ENCODE assay signal across 9 cellular contexts in the genomic region with DNA sequence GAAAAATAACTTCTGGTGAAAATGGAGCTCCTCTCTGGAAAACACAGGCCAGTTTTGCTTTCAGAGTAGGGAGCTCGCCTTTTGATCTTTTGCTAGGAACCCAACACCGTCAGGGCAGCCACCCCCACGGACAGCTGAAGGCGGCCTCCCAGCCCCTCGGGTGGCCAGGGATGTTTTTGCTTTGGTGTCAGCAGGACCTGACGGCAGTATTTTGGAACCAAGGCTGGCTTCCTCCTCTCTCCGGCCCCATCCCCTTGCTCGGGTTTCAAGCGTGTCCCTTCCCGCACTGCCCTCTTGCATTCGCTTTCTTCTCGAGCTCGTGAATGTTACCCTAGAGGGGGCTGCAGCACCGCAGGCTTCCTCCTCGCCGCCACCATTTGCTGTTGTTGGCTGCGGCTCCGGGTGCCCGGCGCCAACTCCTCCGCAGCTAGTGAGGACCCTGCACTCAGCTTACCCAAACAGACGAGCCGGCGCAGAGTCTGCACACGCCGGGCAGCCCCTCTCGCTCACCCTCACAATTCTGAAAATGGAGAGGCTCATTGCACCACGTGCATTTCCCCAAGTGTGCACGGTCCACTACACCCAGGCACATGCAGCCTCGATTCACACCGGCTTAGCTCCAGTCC. TPM values are rescaled to one million over a fixed set of nuclear protein-coding genes. Genes with fewer than 3 reads are reported as not detected.
A peak's percentile ranks its signal among the peaks of the same experiment; 100 is the strongest.
DNase-seq lines count a peak whose midpoint lies in the region; ATAC-seq and TF ChIP-seq lines count a peak whose summit lies in the region.
"Had no signal": no experiment of that assay in that cellular context is flagged by ENCODE, and none has a peak within 500 bp of the region (broad histone marks: within the 10 kb centered on the region; RNA-seq: fewer than 3 reads in every experiment).

No MANE protein-coding gene starts in this region.

- H3K4me3 Mint-ChIP-seq in T-helper 2 cell treated with Interferon-gamma antibody and Interleukin-4, amounts not matched to agents 5 μg/mL and 100 μg/mL, for 36 hours: no peak overlapping the region
- H3K4me3 Mint-ChIP-seq: activated naive CD4-positive, alpha-beta T cell treated with anti-CD3 and anti-CD28 coated beads, Interleukin-2, amount 50 U/mL, for 24 hours had no signal

- DNase-seq in DMS53 treated with DMSO at 0.1 percent for 48 hours (lab: John Stamatoyannopoulos, UW; ENCODE audit: unreplicated experiment) (peak; percentile 15), amniotic epithelial cell (ENCODE audit: low read depth) (peak; percentile 22), left ventricle myocardium inferior (peak; percentile 38), posterior cingulate gyrus (peak; percentile 32 to 92 (median 55))
- DNase-seq in NK-92 treated with Interleukin-12 subunit alpha and Interleukin-12 subunit beta, amount 100 ng/mL, for 24 hours (lab: John Stamatoyannopoulos, UW): no peak
- DNase-seq in T-helper 2 cell treated with Interferon-gamma antibody and Interleukin-4, amounts not matched to agents 5 μg/mL and 100 μg/mL, for 36 hours (ENCODE audit: low spot score): no peak
- no peak for DNase-seq in central memory CD4-positive, alpha-beta T cell

- no peaks in the 10 kb centered on the region for H3K36me3 Mint-ChIP-seq in T-helper 2 cell treated with Interferon-gamma antibody and Interleukin-4, amounts not matched to agents 5 μg/mL and 100 μg/mL, for 36 hours (ENCODE audit: low read depth)
- H3K36me3 Mint-ChIP-seq: activated naive CD4-positive, alpha-beta T cell treated with anti-CD3 and anti-CD28 coated beads, Interleukin-2, amount 50 U/mL, for 24 hours had no signal

- TF ChIP-seq CTCF in left ventricle myocardium inferior (IDR thresholded peaks at IDR 0.05; ENCODE audit: borderline replicate concordance): peak; percentile 47

- H3K4me1 Mint-ChIP-seq in T-helper 2 cell treated with Interferon-gamma antibody and Interleukin-4, amounts not matched to agents 5 μg/mL and 100 μg/mL, for 36 hours (ENCODE audit: low read depth): peaks cover 1% of the 10 kb centered on the region

- H3K27ac Mint-ChIP-seq in T-helper 2 cell treated with Interferon-gamma antibody and Interleukin-4, amounts not matched to agents 5 μg/mL and 100 μg/mL, for 36 hours: no peak overlapping the region
- H3K27ac Mint-ChIP-seq: activated naive CD4-positive, alpha-beta T cell treated with anti-CD3 and anti-CD28 coated beads, Interleukin-2, amount 50 U/mL, for 24 hours had no signal

- H3K27ac ChIP-seq in left ventricle myocardium inferior (replicated peaks): peak overlapping the region; percentile 81

- H3K4me3 ChIP-seq in left ventricle myocardium inferior: peak overlapping the region; percentile 64

- no peaks in the 10 kb centered on the region for H3K27me3 ChIP-seq in left ventricle myocardium inferior (ENCODE audit: low read depth)

- no peak for ATAC-seq in HG03139 (IDR thresholded peaks at IDR 0.05; ENCODE audit: unreplicated experiment)

- intact Hi-C loops in left ventricle myocardium inferior (cut with micrococcal nuclease) (no loop called here), posterior cingulate gyrus (cut with DNase I) (no loop called here)

- no peaks in the 10 kb centered on the region for H3K9me3 Mint-ChIP-seq in T-helper 2 cell treated with Interferon-gamma antibody and Interleukin-4, amounts not matched to agents 5 μg/mL and 100 μg/mL, for 36 hours
- H3K9me3 Mint-ChIP-seq: activated naive CD4-positive, alpha-beta T cell treated with anti-CD3 and anti-CD28 coated beads, Interleukin-2, amount 50 U/mL, for 24 hours had no signal

- H3K4me1 ChIP-seq in left ventricle myocardium inferior: peaks cover 30% of the 10 kb centered on the region

- H3K9me3 ChIP-seq in left ventricle myocardium inferior (replicated peaks): no peaks in the 10 kb centered on the region

- H3K27me3 Mint-ChIP-seq in T-helper 2 cell treated with Interferon-gamma antibody and Interleukin-4, amounts not matched to agents 5 μg/mL and 100 μg/mL, for 36 hours (ENCODE audit: low read depth): peaks cover 17% of the 10 kb centered on the region

- no peaks in the 10 kb centered on the region for H3K36me3 ChIP-seq in left ventricle myocardium inferior

RNA-seq across cellular contexts. Expression of a gene that starts 35.5 kb away (rescaled TPM):
- total RNA-seq in left ventricle myocardium inferior: 1.7 TPM

Comparison
In these comparisons a context has a peak if more than half of its experiments do, and no peak if none do; other contexts are left out.
1. DNase-seq: peak in DMS53 treated with DMSO at 0.1 percent for 48 hours (single experiment), amniotic epithelial cell (single experiment), left ventricle myocardium inferior (single experiment) and posterior cingulate gyrus (10 of 10); none in NK-92 treated with Interleukin-12 subunit alpha and Interleukin-12 subunit beta, amount 100 ng/mL, for 24 hours (single experiment), T-helper 2 cell treated with Interferon-gamma antibody and Interleukin-4, amounts not matched to agents 5 μg/mL and 100 μg/mL, for 36 hours (single experiment) and central memory CD4-positive, alpha-beta T cell (single experiment).